8 cellular contexts compared by ENCODE assay signal in genomic region chr1:181134543-181135461, GRCh38. TPM values are rescaled to one million over a fixed set of nuclear protein-coding genes. Genes with fewer than 3 reads are reported as not detected.
DNase-seq lines count a peak whose midpoint lies in the region; ATAC-seq and TF ChIP-seq lines count a peak whose summit lies in the region.

No MANE protein-coding gene starts in this region.

- H3K27me3 Mint-ChIP-seq in naive B cell, result no peaks in the 10 kb centered on the region

- peak overlapping the region; percentile 90 to 98 (median 94) for H3K27ac Mint-ChIP-seq in naive B cell

- H3K9me3 ChIP-seq in SJSA1 (replicated peaks), result no peaks in the 10 kb centered on the region

- H3K36me3 Mint-ChIP-seq in naive B cell, result no peaks in the 10 kb centered on the region

- H3K4me3 Mint-ChIP-seq in naive B cell, result peak overlapping the region; percentile 77 to 90 (median 88)

- H3K4me1 Mint-ChIP-seq in naive B cell, result peaks cover 80 to 95% (median 95%) of the 10 kb centered on the region in 3 donors

- H3K36me3 ChIP-seq in SJSA1, result no peaks in the 10 kb centered on the region

- no peaks in the 10 kb centered on the region for H3K27me3 ChIP-seq in SJSA1 (replicated peaks)
- no peaks in the 10 kb centered on the region for H3K27me3 ChIP-seq in dorsolateral prefrontal cortex

- no peak for TF ChIP-seq CTCF in dorsolateral prefrontal cortex (IDR thresholded peaks at IDR 0.05 in 54 of 56, conservative IDR thresholded peaks at IDR 0.05 in 2 of 56; ENCODE audit: low read depth in 1 of 56, partially characterized antibody in 56 of 56)

- no peak overlapping the region for H3K4me3 ChIP-seq in SJSA1
- H3K4me3 ChIP-seq in dorsolateral prefrontal cortex, result no peak overlapping the region

- peak; percentile 74 for DNase-seq in EL
- peak; percentile 75 for DNase-seq in HT-29 (ENCODE audit: low spot score)
- DNase-seq in SJSA1 (ENCODE audit: low read depth in 1 of 2, low spot score in 2 of 2), result peak; percentile 74 to 83
- peak in 1 of 10 donors; percentile 39 for DNase-seq in dorsolateral prefrontal cortex
- DNase-seq in naive B cell, result peak; percentile 63
- DNase-seq in NCI-H2081 (lab: John Stamatoyannopoulos, UW), result no peak
- no peak for DNase-seq in activated gamma-delta T cell (lab: John Stamatoyannopoulos, UW)

- intact Hi-C loops in dorsolateral prefrontal cortex (cut with DNase I), result loop anchor here in 1 of 2 donors (10.0 kb wide), 1 partner anchor 500 kb away; the partner anchor contains the start of gene XPR1

- ATAC-seq in GM19452 (IDR thresholded peaks at IDR 0.05; ENCODE audit: unreplicated experiment), result peak; percentile 32
- peak; percentile 63 to 68 for ATAC-seq in naive B cell (ENCODE audit: low read depth in 2 of 2)

- H3K27ac ChIP-seq in SJSA1, result peak overlapping the region; percentile 90
- H3K27ac ChIP-seq in dorsolateral prefrontal cortex, result peak overlapping the region in 40 of 59 donors; percentile 1 to 79 (median 48)

- H3K9me3 Mint-ChIP-seq in naive B cell, result no peaks in the 10 kb centered on the region

- H3K4me1 ChIP-seq in SJSA1 (replicated peaks), result peaks cover 41% of the 10 kb centered on the region

RNA-seq across cellular contexts. Expression of gene IER5, which starts 46.3 kb away (rescaled TPM):
- 53.3 and 53.7 TPM in 2 replicates for total RNA-seq in HT-29 (2014; rRNA removed; shearing (Covaris generic))
- 67.6 and 76.5 TPM in 2 replicates for total RNA-seq in SJSA1 (2014; rRNA removed; shearing (Covaris generic))
- total RNA-seq in dorsolateral prefrontal cortex, result 10 to 100 TPM in 118 of 120 experiments, 1 to 10 TPM in 2; 8.1 to 74.9 (median 17.6) TPM
- polyA plus RNA-seq in naive B cell (ENCODE audit: low read depth in 6 of 6), result 10 to 100 TPM; 17.3 to 82.6 (median 34.1) TPM

Comparison
In these comparisons a context has a peak if more than half of its experiments do, and no peak if none do; other contexts are left out.
1. DNase-seq: peak in EL (single experiment), HT-29 (single experiment), SJSA1 (2 of 2) and naive B cell (single experiment); none in NCI-H2081 (0 of 2) and activated gamma-delta T cell (single experiment).